In genomic region chr5:171893290-171893890, GRCh38 we compare ENCODE assay signal across 18 cellular contexts.
DNase-seq lines count a peak whose midpoint lies in the region; ATAC-seq, FAIRE-seq and TF ChIP-seq lines count a peak whose summit lies in the region.
"Had no signal": no experiment of that assay in that cellular context is flagged by ENCODE, and none has a peak within 500 bp of the region (broad histone marks: within the 10 kb centered on the region; RNA-seq: fewer than 3 reads in every experiment).

No MANE protein-coding gene starts in this region.

- DNase-seq in activated CD4-positive, alpha-beta T cell treated with anti-CD3 and anti-CD28 coated beads for 48 hours, result peak; percentile 15
- DNase-seq in activated CD4-positive, alpha-beta T cell treated with anti-CD3 and anti-CD28 coated beads, Interleukin-2, amount 50 U/mL, for 1 hour, result no peak
- peak; percentile 6 for DNase-seq in M059J (ENCODE audit: low read depth)
- peak; percentile 69 to 82 for DNase-seq in cardiac fibroblast (ENCODE audit: low read depth in 2 of 2)
- DNase-seq in trophoblast cell, result peak; percentile 75 to 85
- DNase-seq in urothelium cell line (ENCODE audit: low spot score), result no peak
- no peak for DNase-seq in nucleus accumbens (lab: John Stamatoyannopoulos, UW)
- no peak for DNase-seq in naive thymus-derived CD8-positive, alpha-beta T cell
- DNase-seq: activated T-cell treated with anti-CD3 and anti-CD28 coated beads, Interleukin-2, amount 50 U/mL, for 48 hours; DMS79; Kasumi-1; naive B cell; RPMI8226; transverse colon had no signal

- H3K14ac ChIP-seq in trophoblast cell (ENCODE audit: low read length), result no peak overlapping the region

- no peak overlapping the region for H2BK120ac ChIP-seq in trophoblast cell (ENCODE audit: insufficient read depth, low read length, poor library complexity)

- peaks cover 4 to 8% of the 10 kb centered on the region in 2 experiments for H3K36me3 ChIP-seq in trophoblast cell (ENCODE audit: control insufficient read depth in 1 of 2, insufficient read depth in 2 of 2, low read length in 2 of 2)

- no peak overlapping the region for H3K4me3 Mint-ChIP-seq in naive thymus-derived CD8-positive, alpha-beta T cell
- H3K4me3 Mint-ChIP-seq: central memory CD8-positive, alpha-beta T cell; naive B cell had no signal

- no peak overlapping the region for H3K9ac ChIP-seq in trophoblast cell (ENCODE audit: low read length)

- H3K36me3 Mint-ChIP-seq in naive thymus-derived CD8-positive, alpha-beta T cell, result peaks cover 5 to 86% (median 40%) of the 10 kb centered on the region in 3 donors

- no peaks in the 10 kb centered on the region for H3K9me3 ChIP-seq in trophoblast cell (ENCODE audit: insufficient read depth, low read depth, low read length)
- H3K9me3 ChIP-seq: esophagus muscularis mucosa, transverse colon had no signal

- H3K4me1 Mint-ChIP-seq in naive thymus-derived CD8-positive, alpha-beta T cell, result peaks cover 2 to 14% (median 10%) of the 10 kb centered on the region in 4 donors
- H3K4me1 Mint-ChIP-seq: naive B cell had no signal

- H3K23ac ChIP-seq in trophoblast cell (ENCODE audit: low read length), result no peak overlapping the region

- no peak for FAIRE-seq in urothelium cell line (lab: Jason Lieb, UNC)
- FAIRE-seq: keratinocyte, TTC549 had no signal

- no peaks in the 10 kb centered on the region for H3K79me1 ChIP-seq in trophoblast cell (ENCODE audit: low read length)

- H2AK5ac ChIP-seq in trophoblast cell (ENCODE audit: low read length), result no peak overlapping the region

- H3K4me3 ChIP-seq in cardiac fibroblast (replicated peaks in 1 of 2; ENCODE audit: low read depth in 2 of 2, low read length in 2 of 2) (no peak overlapping the region), trophoblast cell (ENCODE audit: low read depth, low read length) (no peak overlapping the region)
- H3K4me3 ChIP-seq: esophagus muscularis mucosa, transverse colon had no signal

- peak overlapping the region in 1 of 10 donors; percentile 4 for H3K27ac Mint-ChIP-seq in naive thymus-derived CD8-positive, alpha-beta T cell

- H3K18ac ChIP-seq in trophoblast cell (ENCODE audit: low read length), result no peak overlapping the region

- H2AFZ ChIP-seq in trophoblast cell (ENCODE audit: insufficient read depth, low read length, poor library complexity), result no peak overlapping the region

- no CpG with 5 or more reads among the region's 4 CpGs for WGBS in trophoblast cell (ENCODE audit: extremely low coverage, insufficient coverage, insufficient read length)

- no peak overlapping the region for H3K4ac ChIP-seq in trophoblast cell (ENCODE audit: low read depth, low read length)

- no peaks in the 10 kb centered on the region for H3K79me2 ChIP-seq in trophoblast cell (ENCODE audit: control insufficient read depth, insufficient read depth, low read length, poor library complexity)

- H3K27me3 Mint-ChIP-seq in naive thymus-derived CD8-positive, alpha-beta T cell, result no peaks in the 10 kb centered on the region
- H3K27me3 Mint-ChIP-seq: central memory CD8-positive, alpha-beta T cell; naive B cell had no signal

- H3K4me1 ChIP-seq in trophoblast cell (ENCODE audit: control insufficient read depth in 1 of 2, insufficient read depth in 2 of 2, low read length in 2 of 2), result peaks cover 2 to 3% of the 10 kb centered on the region in 2 experiments
- H3K4me1 ChIP-seq: transverse colon had no signal

- H3K9me3 Mint-ChIP-seq in naive thymus-derived CD8-positive, alpha-beta T cell, result no peaks in the 10 kb centered on the region
- H3K9me3 Mint-ChIP-seq: central memory CD8-positive, alpha-beta T cell; naive B cell had no signal

- no peak overlapping the region for H4K91ac ChIP-seq in trophoblast cell (ENCODE audit: low read depth, low read length)

- H2BK12ac ChIP-seq in trophoblast cell (ENCODE audit: low read length), result no peak overlapping the region

- H3K27me3 ChIP-seq in trophoblast cell (ENCODE audit: insufficient read depth, low read length), result no peaks in the 10 kb centered on the region
- H3K27me3 ChIP-seq: esophagus muscularis mucosa, transverse colon had no signal

- H3K27ac ChIP-seq in trophoblast cell (ENCODE audit: low read depth, low read length), result no peak overlapping the region
- H3K27ac ChIP-seq: esophagus muscularis mucosa, transverse colon had no signal

- no peak overlapping the region for H2BK5ac ChIP-seq in trophoblast cell (ENCODE audit: low read depth, low read length, poor library complexity)

- no peak overlapping the region for H3K4me2 ChIP-seq in trophoblast cell (ENCODE audit: low read length)

- no peak overlapping the region for H4K12ac ChIP-seq in trophoblast cell (ENCODE audit: low read depth, low read length)

- no peak for TF ChIP-seq CTCF in cardiac fibroblast (IDR thresholded peaks at IDR 0.05; ENCODE audit: low read depth, low read length)

- POLR2A ChIA-PET in naive thymus-derived CD8-positive, alpha-beta T cell (lab: Charles Lee), result no interaction called here

- H4K8ac ChIP-seq in trophoblast cell (ENCODE audit: low read depth, low read length), result no peak overlapping the region

- no peak for ATAC-seq in naive thymus-derived CD8-positive, alpha-beta T cell

Comparison
In these comparisons a context has a peak if more than half of its experiments do, and no peak if none do; other contexts are left out.
1. DNase-seq: peak in activated CD4-positive, alpha-beta T cell treated with anti-CD3 and anti-CD28 coated beads for 48 hours (single experiment), M059J (single experiment), cardiac fibroblast (2 of 2) and trophoblast cell (2 of 2); none in activated CD4-positive, alpha-beta T cell treated with anti-CD3 and anti-CD28 coated beads, Interleukin-2, amount 50 U/mL, for 1 hour (single experiment), urothelium cell line (single experiment), nucleus accumbens (0 of 56) and naive thymus-derived CD8-positive, alpha-beta T cell (0 of 10).